ENCODE assay signal across 27 cellular contexts in the genomic region with DNA sequence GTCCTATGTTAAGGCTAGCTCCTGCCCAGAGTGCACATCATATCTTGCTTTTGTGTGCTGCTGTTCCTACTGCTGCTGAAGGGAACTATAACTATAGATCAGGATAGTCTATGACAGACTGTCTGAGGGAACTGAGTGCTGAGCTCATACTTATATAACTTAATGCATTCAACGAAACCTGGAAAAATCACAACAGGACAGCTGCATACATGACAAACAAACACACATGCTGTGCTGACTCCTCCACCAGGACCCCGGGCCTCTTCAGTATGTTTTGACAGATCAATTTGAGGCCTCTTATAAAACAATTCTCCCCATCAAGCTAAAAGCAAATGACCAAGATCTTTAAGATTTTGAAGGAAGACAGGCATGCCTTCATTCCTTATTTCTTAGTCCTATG.
"Had no signal": no experiment of that assay in that cellular context is flagged by ENCODE, and none has a peak within 500 bp of the region (broad histone marks: within the 10 kb centered on the region; RNA-seq: fewer than 3 reads in every experiment).

No MANE protein-coding gene starts in this region.

- H3K36me3 ChIP-seq: adrenal gland, Peyer's patch, SJCRH30 had no signal

- H3K9me3 ChIP-seq: adrenal gland, Peyer's patch, SJCRH30, SK-N-SH had no signal

- H3K9ac ChIP-seq: SK-N-SH had no signal

- H3K4me1 Mint-ChIP-seq: activated CD4-positive, alpha-beta memory T cell treated with anti-CD3 and anti-CD28 coated beads, Interleukin-2, amount 10 ng/mL, durations not matched to agents 7 days and 5 days; activated CD4-positive, alpha-beta T cell treated with anti-CD3 and anti-CD28 coated beads, Interleukin-2, amount 10 ng/mL, durations not matched to agents 7 days and 5 days; activated naive CD4-positive, alpha-beta T cell treated with anti-CD3 and anti-CD28 coated beads, Interleukin-2, amount 10 ng/mL, durations not matched to agents 7 days and 5 days; activated naive CD8-positive, alpha-beta T cell treated with anti-CD3 and anti-CD28 coated beads for 36 hours had no signal

- H3K27ac Mint-ChIP-seq: activated CD4-positive, alpha-beta memory T cell treated with anti-CD3 and anti-CD28 coated beads, Interleukin-2, amount 10 ng/mL, durations not matched to agents 7 days and 5 days; activated CD4-positive, alpha-beta T cell treated with anti-CD3 and anti-CD28 coated beads, Interleukin-2, amount 10 ng/mL, durations not matched to agents 7 days and 5 days; activated naive CD4-positive, alpha-beta T cell treated with anti-CD3 and anti-CD28 coated beads, Interleukin-2, amount 10 ng/mL, durations not matched to agents 7 days and 5 days; activated naive CD8-positive, alpha-beta T cell treated with anti-CD3 and anti-CD28 coated beads for 36 hours; activated T-helper 2 cell treated with anti-CD3 and anti-CD28 coated beads, Interferon-gamma antibody, Interleukin-2, Interleukin-4, amounts not matched to agents 10 μg/mL and 5 μg/mL and 100 μg/mL, durations not matched to agents 14 hours and 24 hours and 36 hours had no signal

- DNase-seq: activated CD4-positive, alpha-beta memory T cell treated with anti-CD3 and anti-CD28 coated beads, Interleukin-2, amount 10 ng/mL, durations not matched to agents 7 days and 5 days; activated CD4-positive, alpha-beta T cell treated with anti-CD3 and anti-CD28 coated beads, Interleukin-2, amount 10 ng/mL, durations not matched to agents 7 days and 5 days; activated CD4-positive, CD25-positive, alpha-beta regulatory T cell; activated gamma-delta T cell treated with Interleukin-2 at 50 U/mL for 16 hours; activated naive CD4-positive, alpha-beta T cell treated with anti-CD3 and anti-CD28 coated beads, Interleukin-2, amount 10 ng/mL, durations not matched to agents 7 days and 5 days; activated naive CD8-positive, alpha-beta T cell treated with anti-CD3 and anti-CD28 coated beads for 36 hours; activated T-cell treated with anti-CD3 and anti-CD28 coated beads for 4 hours; activated T-cell treated with anti-CD3 and anti-CD28 coated beads, Interleukin-2, amount 50 U/mL, for 48 hours; adrenal gland; anterior cingulate cortex; MM.1S; NCI-H1105; NCI-H146; NCI-H187 treated with DMSO at 0.1 percent for 48 hours; NCI-H2081 treated with DMSO at 0.1 percent for 48 hours; NCI-H2171 treated with DMSO at 0.1 percent for 48 hours; NCI-H226; NCI-H526; NCI-H82; Peyer's patch; Right ventricle myocardium superior; SK-N-SH; T-helper 1 cell had no signal

- H3K4me3 ChIP-seq: adrenal gland, Peyer's patch, SJCRH30 had no signal

- H3K4me3 Mint-ChIP-seq: activated CD4-positive, alpha-beta memory T cell treated with anti-CD3 and anti-CD28 coated beads, Interleukin-2, amount 10 ng/mL, durations not matched to agents 7 days and 5 days; activated CD4-positive, alpha-beta T cell treated with anti-CD3 and anti-CD28 coated beads, Interleukin-2, amount 10 ng/mL, durations not matched to agents 7 days and 5 days; activated naive CD4-positive, alpha-beta T cell treated with anti-CD3 and anti-CD28 coated beads, Interleukin-2, amount 10 ng/mL, durations not matched to agents 7 days and 5 days; activated naive CD8-positive, alpha-beta T cell treated with anti-CD3 and anti-CD28 coated beads for 36 hours had no signal

- H3K27me3 ChIP-seq: adrenal gland, Peyer's patch, SJCRH30 had no signal

- H3K36me3 Mint-ChIP-seq: activated naive CD4-positive, alpha-beta T cell treated with anti-CD3 and anti-CD28 coated beads, Interleukin-2, amount 10 ng/mL, durations not matched to agents 7 days and 5 days; activated naive CD8-positive, alpha-beta T cell treated with anti-CD3 and anti-CD28 coated beads for 36 hours had no signal

- H3K27ac ChIP-seq: adrenal gland, Peyer's patch, RWPE1, SJCRH30, VCaP had no signal

- H3K4me2 ChIP-seq: SK-N-SH had no signal

- H3K4me1 ChIP-seq: adrenal gland, Peyer's patch, SJCRH30 had no signal

- H3K9me3 Mint-ChIP-seq: activated CD4-positive, alpha-beta memory T cell treated with anti-CD3 and anti-CD28 coated beads, Interleukin-2, amount 10 ng/mL, durations not matched to agents 7 days and 5 days; activated CD4-positive, alpha-beta T cell treated with anti-CD3 and anti-CD28 coated beads, Interleukin-2, amount 10 ng/mL, durations not matched to agents 7 days and 5 days; activated naive CD4-positive, alpha-beta T cell treated with anti-CD3 and anti-CD28 coated beads, Interleukin-2, amount 10 ng/mL, durations not matched to agents 7 days and 5 days; activated naive CD8-positive, alpha-beta T cell treated with anti-CD3 and anti-CD28 coated beads for 36 hours had no signal
